ENCODE assay signal across 25 cellular contexts in the genomic region with DNA sequence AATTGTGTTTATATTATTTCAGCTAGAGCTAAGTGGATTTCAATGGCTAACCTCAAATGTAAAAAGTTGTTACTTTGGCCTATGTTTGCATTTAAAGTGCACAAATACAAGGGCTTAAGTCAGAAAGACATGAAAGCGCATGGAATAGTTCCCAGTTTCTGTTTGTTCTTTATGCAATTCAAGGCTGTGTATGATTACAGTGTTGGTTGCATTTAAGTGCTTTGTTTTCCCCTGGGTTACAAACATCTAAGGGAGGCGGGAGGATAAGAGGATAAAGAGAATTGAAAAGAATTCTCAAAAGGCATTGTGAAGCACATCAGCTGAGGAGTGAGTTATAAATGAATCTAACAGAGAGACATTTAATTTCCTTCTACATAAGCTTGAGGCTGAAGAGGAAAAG.
DNase-seq lines count a peak whose midpoint lies in the region; ATAC-seq and TF ChIP-seq lines count a peak whose summit lies in the region.
"Had no signal": no experiment of that assay in that cellular context is flagged by ENCODE, and none has a peak within 500 bp of the region (broad histone marks: within the 10 kb centered on the region; RNA-seq: fewer than 3 reads in every experiment).

No MANE protein-coding gene starts in this region.

- H3K27me3 Mint-ChIP-seq in progenitor cell of endocrine pancreas = peaks cover 7% of the 10 kb centered on the region
- H3K27me3 Mint-ChIP-seq: dendritic cell treated with granulocyte-macrophage colony-stimulating factor and Interleukin-4, amounts not matched to agents 40 ng/mL and 50 ng/mL, for 4 days had no signal

- intact Hi-C loops in left ventricle myocardium superior (cut with micrococcal nuclease) = no loop called here

- H3K4me3 Mint-ChIP-seq in progenitor cell of endocrine pancreas (ENCODE audit: low read depth) = no peak overlapping the region
- H3K4me3 Mint-ChIP-seq: activated CD8-positive, alpha-beta T cell treated with anti-CD3 and anti-CD28 coated beads, Interleukin-2, amount 10 ng/mL, durations not matched to agents 7 days and 5 days; dendritic cell treated with granulocyte-macrophage colony-stimulating factor and Interleukin-4, amounts not matched to agents 40 ng/mL and 50 ng/mL, for 4 days; endodermal cell; mesothelial cell of epicardium; naive B cell had no signal

- no peaks in the 10 kb centered on the region for H3K9me3 Mint-ChIP-seq in progenitor cell of endocrine pancreas (ENCODE audit: low read depth)
- H3K9me3 Mint-ChIP-seq: dendritic cell treated with granulocyte-macrophage colony-stimulating factor and Interleukin-4, amounts not matched to agents 40 ng/mL and 50 ng/mL, for 4 days; endodermal cell; mesothelial cell of epicardium had no signal

- H3K4me3 ChIP-seq in foreskin fibroblast (ENCODE audit: low read depth in 1 of 2, low read length in 2 of 2) = no peak overlapping the region
- H3K4me3 ChIP-seq: BLaER1 treated with 17β-estradiol and CSF1 and Interleukin-3, amounts not matched to agents 10 nM and 100 nM; GM12878; K562; smooth muscle cell; tibial artery had no signal

- DNase-seq in COR-L47 (lab: John Stamatoyannopoulos, UW) (peak; percentile 20), NCI-H128 (lab: John Stamatoyannopoulos, UW; ENCODE audit: unreplicated experiment) (peak; percentile 8), NCI-H748 treated with DMSO at 0.1 percent for 48 hours (lab: John Stamatoyannopoulos, UW) (peak; percentile 10), foreskin fibroblast (peak; percentile 6 to 18), left ventricle myocardium superior (no peak), progenitor cell of endocrine pancreas (ENCODE audit: low spot score, unreplicated experiment) (no peak)
- DNase-seq: activated CD8-positive, alpha-beta T cell treated with anti-CD3 and anti-CD28 coated beads, Interleukin-2, amount 10 ng/mL, durations not matched to agents 7 days and 5 days; aorta; central memory CD4-positive, alpha-beta T cell; endodermal cell; naive B cell; NCI-H1694; retina; SHP77; stimulated activated CD4-positive, alpha-beta T cell treated with anti-CD3 and anti-CD28 coated beads, Interleukin-1b, Interleukin-23, amount 100 ng/mL, for 48 hours; tibial artery had no signal

- ATAC-seq in left ventricle myocardium superior (no peak), GM21619 (IDR thresholded peaks at IDR 0.05; ENCODE audit: unreplicated experiment) (no peak)
- ATAC-seq: activated CD8-positive, alpha-beta T cell treated with anti-CD3 and anti-CD28 coated beads, Interleukin-2, amount 10 ng/mL, durations not matched to agents 7 days and 5 days; activated naive CD4-positive, alpha-beta T cell treated with anti-CD3 and anti-CD28 coated beads, Interleukin-2, amount 50 U/mL, for 72 hours; GM12878; HCT116; K562 had no signal

- H3K36me3 Mint-ChIP-seq in progenitor cell of endocrine pancreas (ENCODE audit: insufficient read depth) = no peaks in the 10 kb centered on the region
- H3K36me3 Mint-ChIP-seq: activated naive CD4-positive, alpha-beta T cell treated with anti-CD3 and anti-CD28 coated beads, Interleukin-2, amount 50 U/mL, for 72 hours; mesothelial cell of epicardium; naive B cell had no signal

- H3K27ac Mint-ChIP-seq in progenitor cell of endocrine pancreas = no peak overlapping the region
- H3K27ac Mint-ChIP-seq: activated CD8-positive, alpha-beta T cell treated with anti-CD3 and anti-CD28 coated beads, Interleukin-2, amount 10 ng/mL, durations not matched to agents 7 days and 5 days; activated naive CD4-positive, alpha-beta T cell treated with anti-CD3 and anti-CD28 coated beads, Interleukin-2, amount 50 U/mL, for 72 hours; dendritic cell treated with granulocyte-macrophage colony-stimulating factor and Interleukin-4, amounts not matched to agents 40 ng/mL and 50 ng/mL, for 4 days; endodermal cell; mesothelial cell of epicardium had no signal

- peaks cover 21% of the 10 kb centered on the region for H3K4me1 Mint-ChIP-seq in progenitor cell of endocrine pancreas (ENCODE audit: low read depth)
- H3K4me1 Mint-ChIP-seq: naive B cell had no signal

- TF ChIP-seq CTCF in foreskin fibroblast (IDR thresholded peaks at IDR 0.05; ENCODE audit: low read depth, low read length) (no peak), progenitor cell of endocrine pancreas (IDR thresholded peaks at IDR 0.05; ENCODE audit: unreplicated experiment) (no peak)

Comparison
In these comparisons a context has a peak if more than half of its experiments do, and no peak if none do; other contexts are left out.
1. DNase-seq: peak in COR-L47 (single experiment), NCI-H128 (single experiment), NCI-H748 treated with DMSO at 0.1 percent for 48 hours (single experiment) and foreskin fibroblast (2 of 2); none in left ventricle myocardium superior (single experiment) and progenitor cell of endocrine pancreas (single experiment).